19 cellular contexts compared by ENCODE assay signal in the genomic region with DNA sequence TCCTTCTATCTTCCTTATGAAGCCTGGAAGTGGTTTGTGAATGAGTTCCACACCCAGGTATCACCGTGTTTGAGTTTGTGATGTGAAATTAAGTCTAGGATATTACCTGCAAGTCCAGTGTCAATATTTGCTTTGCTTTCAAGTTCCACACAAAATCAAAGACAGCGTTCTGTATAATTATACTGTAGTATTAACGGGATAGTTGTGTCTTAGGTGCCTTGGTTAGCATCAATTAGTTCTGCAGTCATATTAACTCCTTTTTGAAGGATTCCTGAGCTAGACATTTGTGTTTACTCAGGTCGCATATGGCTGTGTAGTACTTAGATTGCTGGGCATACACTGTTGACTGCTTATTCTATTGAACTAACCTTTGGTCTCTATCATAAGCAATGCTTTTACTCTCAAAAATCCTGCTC. TPM values are rescaled to one million over a fixed set of nuclear protein-coding genes. Genes with fewer than 3 reads are reported as not detected.
DNase-seq lines count a peak whose midpoint lies in the region; ATAC-seq, FAIRE-seq and TF ChIP-seq lines count a peak whose summit lies in the region.
"Had no signal": no experiment of that assay in that cellular context is flagged by ENCODE, and none has a peak within 500 bp of the region (broad histone marks: within the 10 kb centered on the region; RNA-seq: fewer than 3 reads in every experiment).

No MANE protein-coding gene starts in this region.

- peak; percentile 59 for FAIRE-seq in HepG2 (lab: Jason Lieb, UNC)
- FAIRE-seq: A204.1, H1 had no signal

- in situ Hi-C loops in HepG2 (cut with HindIII; ENCODE audit: extremely low pct_ligation_motif_present, low pct_unique_long_range_greater_than_20kb): loop anchor here (25.0 kb wide), 1 partner anchor 237 kb away; no protein-coding TSS in a partner anchor

- DNase-seq in NCI-H510A treated with DMSO at 0.1 percent for 48 hours (lab: John Stamatoyannopoulos, UW): peak; percentile 45
- no peak for DNase-seq in NCI-H510A (lab: John Stamatoyannopoulos, UW)
- peak; percentile 97 for DNase-seq in NCI-H69 (lab: John Stamatoyannopoulos, UW)
- DNase-seq in HepG2 (ENCODE audit: low spot score): peak; percentile 72
- no peak for DNase-seq in AML-193 (lab: John Stamatoyannopoulos, UW)
- no peak for DNase-seq in NCI-H128 (lab: John Stamatoyannopoulos, UW; ENCODE audit: unreplicated experiment)
- DNase-seq: CD8-positive, alpha-beta memory T cell; HFFc6; Karpas-422; MM.1S; NCI-H1092 treated with DMSO at 0.1 percent for 48 hours; NCI-H2029 treated with DMSO at 0.1 percent for 48 hours; NCI-H526; PC-3 had no signal

- no peaks in the 10 kb centered on the region for H3K27me3 ChIP-seq in HepG2 (ENCODE audit: control insufficient read depth in 1 of 2, insufficient read depth in 2 of 2, low read length in 2 of 2)
- H3K27me3 ChIP-seq: BLaER1 treated with 17β-estradiol and CSF1 and Interleukin-3, amounts not matched to agents 10 nM and 100 nM had no signal

- no peak overlapping the region for H2AFZ ChIP-seq in HepG2 (ENCODE audit: low read length)

- H3K36me3 ChIP-seq in HepG2 (replicated peaks in 1 of 2; ENCODE audit: control insufficient read depth in 1 of 2, insufficient read depth in 2 of 2, low read length in 2 of 2): no peaks in the 10 kb centered on the region
- H3K36me3 ChIP-seq: BLaER1 treated with 17β-estradiol and CSF1 and Interleukin-3, amounts not matched to agents 10 nM and 100 nM; SJSA1 had no signal

- ATAC-seq in HepG2: peak; percentile 87
- ATAC-seq in HG03520 (IDR thresholded peaks at IDR 0.05; ENCODE audit: unreplicated experiment): no peak
- ATAC-seq: PC-3 had no signal

- no peak overlapping the region for H3K9ac ChIP-seq in HepG2 (ENCODE audit: insufficient read depth, low read depth, low read length)
- H3K9ac ChIP-seq: BLaER1 treated with 17β-estradiol and CSF1 and Interleukin-3, amounts not matched to agents 10 nM and 100 nM had no signal

- TF ChIP-seq POLR2A in HepG2 (IDR thresholded peaks at IDR 0.05; ENCODE audit: insufficient read depth in 1 of 2, low read depth in 2 of 2, low read length in 2 of 2): no peak

- WGBS in HepG2 (ENCODE audit: low lambda C conversion rate): 1% methylated on average over 4 of the region's 4 CpGs

- TF ChIP-seq RAD21 in HepG2 (CRISPR knock-in tag; IDR thresholded peaks at IDR 0.05): no peak

- no peaks in the 10 kb centered on the region for H3K9me3 ChIP-seq in HepG2 (ENCODE audit: low read length)
- H3K9me3 ChIP-seq: BLaER1 treated with 17β-estradiol and CSF1 and Interleukin-3, amounts not matched to agents 10 nM and 100 nM; SJSA1 had no signal

- H3K4me2 ChIP-seq in HepG2 (ENCODE audit: low read depth, low read length): peak overlapping the region; percentile 54
- H3K4me2 ChIP-seq: BLaER1 treated with 17β-estradiol and CSF1 and Interleukin-3, amounts not matched to agents 10 nM and 100 nM had no signal

- no peaks in the 10 kb centered on the region for H3K79me2 ChIP-seq in HepG2 (ENCODE audit: insufficient read depth, low read length)

- no peaks in the 10 kb centered on the region for H4K20me1 ChIP-seq in HepG2 (ENCODE audit: insufficient read depth, low read length)
- H4K20me1 ChIP-seq: BLaER1 treated with 17β-estradiol and CSF1 and Interleukin-3, amounts not matched to agents 10 nM and 100 nM had no signal

- no peak overlapping the region; a peak in 1 of 6 replicates for H3K4me3 ChIP-seq in HepG2 (replicated peaks in 1 of 3; ENCODE audit: insufficient read depth in 1 of 3, low read depth in 2 of 3, low read length in 3 of 3)
- H3K4me3 ChIP-seq: BLaER1 treated with 17β-estradiol and CSF1 and Interleukin-3, amounts not matched to agents 10 nM and 100 nM; SJSA1 had no signal

- POLR2A ChIA-PET in HepG2 (lab: Yijun Ruan, JAX): no interaction called here

- CTCF ChIA-PET in HepG2 (lab: Yijun Ruan, JAX; ENCODE audit: low intra/inter-chr PET ratio, low total read pairs): no interaction called here

- BruUV-seq in HepG2 (replicated peaks; lab: Mats Ljungman, UMichigan): no TSS peak

- peak overlapping the region; percentile 27 for H3K27ac ChIP-seq in HepG2 (ENCODE audit: extremely low read length, insufficient read depth, low read length)
- H3K27ac ChIP-seq: BLaER1 treated with 17β-estradiol and CSF1 and Interleukin-3, amounts not matched to agents 10 nM and 100 nM; SJSA1 had no signal

- TF ChIP-seq EP300 in HepG2 (IDR thresholded peaks at IDR 0.05; ENCODE audit: low read depth in 2 of 2, low read length in 2 of 2): peak in 1 of 2 experiments; percentile 56; a peak in 2 of 4 replicates
- no peak for TF ChIP-seq EP300 in HepG2 (CRISPR knock-in tag; IDR thresholded peaks at IDR 0.05; ENCODE audit: borderline replicate concordance)

- intact Hi-C loops in HepG2 (cut with micrococcal nuclease; ENCODE audit: unreplicated experiment): loop anchor here (2.0 kb wide), 1 partner anchor 29 kb away; no protein-coding TSS in a partner anchor

- H3K4me1 ChIP-seq in HepG2 (ENCODE audit: insufficient read depth, low read length): peaks cover 61% of the 10 kb centered on the region
- H3K4me1 ChIP-seq: BLaER1 treated with 17β-estradiol and CSF1 and Interleukin-3, amounts not matched to agents 10 nM and 100 nM; SJSA1 had no signal

- TF ChIP-seq CTCF in HepG2 (CRISPR knock-in tag; IDR thresholded peaks at IDR 0.05): no peak

TF ChIP-seq in HepG2, 621 proteins besides CTCF, POLR2A, EP300 and RAD21 (continues in another document):
- TF ChIP-seq SOX5 (CRISPR knock-in tag; IDR thresholded peaks at IDR 0.05; ENCODE audit: borderline replicate concordance) (peak; percentile 68; the same call in 1 of the 2 replicates), ZNF562 (CRISPR knock-in tag; IDR thresholded peaks at IDR 0.05; ENCODE audit: borderline replicate concordance) (no peak), FOXA1 (IDR thresholded peaks at IDR 0.05) (peak; percentile 40; the same call in 1 of the 2 replicates), FOXA1 (CRISPR knock-in tag; IDR thresholded peaks at IDR 0.05) (peak; percentile 60), IKZF4 (CRISPR knock-in tag; IDR thresholded peaks at IDR 0.05; ENCODE audit: borderline replicate concordance, low read depth, not compliant biosample characterization) (no peak), TEAD3 (CRISPR knock-in tag; optimal IDR thresholded peaks at IDR 0.05; ENCODE audit: borderline replicate concordance) (peak; percentile 18)
- TF ChIP-seq, protein P1, sequence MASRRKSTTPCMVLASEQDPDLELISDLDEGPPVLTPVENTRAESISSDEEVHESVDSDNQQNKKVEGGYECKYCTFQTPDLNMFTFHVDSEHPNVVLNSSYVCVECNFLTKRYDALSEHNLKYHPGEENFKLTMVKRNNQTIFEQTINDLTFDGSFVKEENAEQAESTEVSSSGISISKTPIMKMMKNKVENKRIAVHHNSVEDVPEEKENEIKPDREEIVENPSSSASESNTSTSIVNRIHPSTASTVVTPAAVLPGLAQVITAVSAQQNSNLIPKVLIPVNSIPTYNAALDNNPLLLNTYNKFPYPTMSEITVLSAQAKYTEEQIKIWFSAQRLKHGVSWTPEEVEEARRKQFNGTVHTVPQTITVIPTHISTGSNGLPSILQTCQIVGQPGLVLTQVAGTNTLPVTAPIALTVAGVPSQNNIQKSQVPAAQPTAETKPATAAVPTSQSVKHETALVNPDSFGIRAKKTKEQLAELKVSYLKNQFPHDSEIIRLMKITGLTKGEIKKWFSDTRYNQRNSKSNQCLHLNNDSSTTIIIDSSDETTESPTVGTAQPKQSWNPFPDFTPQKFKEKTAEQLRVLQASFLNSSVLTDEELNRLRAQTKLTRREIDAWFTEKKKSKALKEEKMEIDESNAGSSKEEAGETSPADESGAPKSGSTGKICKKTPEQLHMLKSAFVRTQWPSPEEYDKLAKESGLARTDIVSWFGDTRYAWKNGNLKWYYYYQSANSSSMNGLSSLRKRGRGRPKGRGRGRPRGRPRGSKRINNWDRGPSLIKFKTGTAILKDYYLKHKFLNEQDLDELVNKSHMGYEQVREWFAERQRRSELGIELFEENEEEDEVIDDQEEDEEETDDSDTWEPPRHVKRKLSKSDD (CRISPR knock-in tag; IDR thresholded peaks at IDR 0.05; ENCODE audit: low read depth): no peak
- TF ChIP-seq, protein P2, sequence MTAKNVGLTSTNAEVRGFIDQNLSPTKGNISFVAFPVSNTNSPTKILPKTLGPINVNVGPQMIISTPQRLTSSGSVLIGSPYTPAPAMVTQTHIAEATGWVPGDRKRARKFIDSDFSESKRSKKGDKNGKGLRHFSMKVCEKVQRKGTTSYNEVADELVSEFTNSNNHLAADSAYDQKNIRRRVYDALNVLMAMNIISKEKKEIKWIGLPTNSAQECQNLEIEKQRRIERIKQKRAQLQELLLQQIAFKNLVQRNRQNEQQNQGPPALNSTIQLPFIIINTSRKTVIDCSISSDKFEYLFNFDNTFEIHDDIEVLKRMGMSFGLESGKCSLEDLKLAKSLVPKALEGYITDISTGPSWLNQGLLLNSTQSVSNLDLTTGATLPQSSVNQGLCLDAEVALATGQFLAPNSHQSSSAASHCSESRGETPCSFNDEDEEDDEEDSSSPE (CRISPR knock-in tag; IDR thresholded peaks at IDR 0.05): no peak

RNA-seq across cellular contexts. Expression of a gene that starts 54.4 kb away (rescaled TPM):
- 32.7 and 35.5 TPM in 2 replicates for total RNA-seq in HepG2 (2016; rRNA removed; fragmentation: Illumina TruSeq; extraction: Trizol)
- 6.1 and 7.3 TPM in 2 replicates for total RNA-seq in HepG2 (2016; cell fraction: cytosol; rRNA removed; fragmentation: Illumina TruSeq; extraction: Trizol; ENCODE audit: low read depth)
- total RNA-seq in HepG2 (2016; cell fraction: insoluble cytoplasmic fraction; rRNA removed; fragmentation: Illumina TruSeq; extraction: Trizol): 34.4 and 35.7 TPM in 2 replicates
- total RNA-seq in HepG2 (2016; cell fraction: membrane; rRNA removed; fragmentation: Illumina TruSeq; extraction: Trizol): 9.1 and 9.9 TPM in 2 replicates
- 39.1 and 44.7 TPM in 2 replicates for total RNA-seq in HepG2 (2016; cell fraction: nucleus; rRNA removed; fragmentation: Illumina TruSeq; extraction: Trizol)
- 12.9 and 14.5 TPM in 2 replicates for polyA plus RNA-seq in HepG2 (2011; rRNA removed)
- polyA plus RNA-seq in HepG2 (2011; cell fraction: cytosol; rRNA removed): 3.8 and 6.7 TPM in 2 replicates
- polyA plus RNA-seq in HepG2 (2011; cell fraction: nucleus; rRNA removed): 28.0 and 29.1 TPM in 2 replicates
- 15.7 and 24.5 TPM in 2 replicates for polyA plus RNA-seq in HepG2 (2012)
- 2.0 and 2.7 TPM in 2 replicates for polyA plus RNA-seq in HepG2 (2016; cell fraction: cytosol; fragmentation: Illumina TruSeq; extraction: Trizol; ENCODE audit: low read depth)
- polyA plus RNA-seq in HepG2 (2016; cell fraction: insoluble cytoplasmic fraction; fragmentation: Illumina TruSeq; extraction: Trizol; ENCODE audit: low read depth): 28.3 and 31.2 TPM in 2 replicates
- 3.7 and 4.4 TPM in 2 replicates for polyA plus RNA-seq in HepG2 (2016; cell fraction: membrane; fragmentation: Illumina TruSeq; extraction: Trizol; ENCODE audit: low read depth)
- polyA plus RNA-seq in HepG2 (2016; cell fraction: nucleus; fragmentation: Illumina TruSeq; extraction: Trizol; ENCODE audit: insufficient read depth, low read depth): 82.8 and 90.6 TPM in 2 replicates
- polyA minus RNA-seq in HepG2 (2011; rRNA and poly(A)+ RNA removed; ENCODE audit: low replicate concordance): 12.6 and 24.1 TPM in 2 replicates
- polyA minus RNA-seq in HepG2 (2011; cell fraction: cytosol; rRNA and poly(A)+ RNA removed): 11.8 and 13.1 TPM in 2 replicates
- polyA minus RNA-seq in HepG2 (2011; cell fraction: nucleus; rRNA and poly(A)+ RNA removed): 31.8 and 49.9 TPM in 2 replicates

Comparison
In these comparisons a context has a peak if more than half of its experiments do, and no peak if none do; other contexts are left out.
1. DNase-seq: peak in NCI-H510A treated with DMSO at 0.1 percent for 48 hours (single experiment), NCI-H69 (single experiment) and HepG2 (single experiment); none in NCI-H510A (single experiment), AML-193 (0 of 2) and NCI-H128 (single experiment).